ENCODE assay signal across 15 cellular contexts in the genomic region with DNA sequence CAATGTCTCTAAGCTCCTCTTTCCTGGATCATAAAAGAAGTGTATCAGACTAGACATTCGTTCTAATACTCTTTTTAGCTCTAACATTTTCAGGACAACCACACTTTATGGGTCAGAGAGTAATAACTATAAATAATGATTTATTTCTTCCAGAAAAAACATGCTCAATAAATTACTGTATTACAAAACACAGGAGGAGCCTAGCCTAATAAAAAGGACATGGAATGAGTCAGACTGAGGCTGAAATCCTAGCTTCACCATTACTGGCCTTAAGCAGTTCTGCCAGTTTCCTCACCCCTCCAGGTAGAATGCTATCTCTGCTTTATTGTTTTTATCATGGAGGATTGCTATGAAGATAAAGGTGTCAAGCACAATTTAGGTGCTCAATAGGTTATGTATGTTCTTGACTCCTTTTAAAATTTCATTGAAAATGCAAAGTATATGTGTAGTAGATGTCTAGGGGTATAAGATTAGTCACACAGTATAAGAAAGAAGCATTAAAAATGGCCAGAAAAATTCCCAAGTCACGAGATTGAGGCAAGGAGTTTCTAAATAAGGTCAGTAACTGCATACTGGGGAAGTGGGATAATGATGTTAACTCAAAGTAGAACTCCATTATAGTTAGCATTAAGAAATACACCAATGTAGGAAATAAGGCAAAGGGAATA.
DNase-seq lines count a peak whose midpoint lies in the region; ATAC-seq and TF ChIP-seq lines count a peak whose summit lies in the region.
"Had no signal": no experiment of that assay in that cellular context is flagged by ENCODE, and none has a peak within 500 bp of the region (broad histone marks: within the 10 kb centered on the region; RNA-seq: fewer than 3 reads in every experiment).

No MANE protein-coding gene starts in this region.

- TF ChIP-seq EP300 in SK-N-SH (IDR thresholded peaks at IDR 0.05; ENCODE audit: borderline replicate concordance in 1 of 2, low read depth in 1 of 2, low read length in 1 of 2) (peak; percentile 22 to 41; a peak in 2 of 4 replicates), stomach (IDR thresholded peaks at IDR 0.05) (no peak)

- POLR2A ChIA-PET in SK-N-SH (lab: Yijun Ruan, JAX) = no interaction called here

- H3K4me3 ChIP-seq in SK-N-SH (ENCODE audit: low read depth in 2 of 2, low read length in 1 of 2) (no peak overlapping the region), stomach (no peak overlapping the region)

- H3K79me2 ChIP-seq in SK-N-SH (ENCODE audit: insufficient read depth) = no peaks in the 10 kb centered on the region

- no peaks in the 10 kb centered on the region for H4K20me1 ChIP-seq in SK-N-SH (ENCODE audit: insufficient read depth)

- no peaks in the 10 kb centered on the region for H3K9me3 Mint-ChIP-seq in stimulated activated effector memory CD8-positive, alpha-beta T cell treated with anti-CD3 and anti-CD28 coated beads, Interleukin-12 subunit alpha, Interleukin-12 subunit beta, amount 100 ng/mL, for 72 hours
- H3K9me3 Mint-ChIP-seq: activated naive CD8-positive, alpha-beta T cell treated with anti-CD3 and anti-CD28 coated beads, Interleukin-2, amount 10 ng/mL, durations not matched to agents 7 days and 5 days had no signal

- intact Hi-C loops in stomach (cut with DNase I; ENCODE audit: low total_unique reads) = no loop called here

- 17% methylated on average over 2 of the region's 2 CpGs for WGBS in SK-N-SH (ENCODE audit: low lambda C conversion rate)
- WGBS in stomach, 5 donors = 52 to 74% (median 64%) methylated on average over 2 of the region's 2 CpGs

- no peaks in the 10 kb centered on the region for H3K4me1 Mint-ChIP-seq in stimulated activated effector memory CD8-positive, alpha-beta T cell treated with anti-CD3 and anti-CD28 coated beads, Interleukin-12 subunit alpha, Interleukin-12 subunit beta, amount 100 ng/mL, for 72 hours

- TF ChIP-seq POLR2A in stomach (IDR thresholded peaks at IDR 0.05) (no peak), erythroblast (IDR thresholded peaks at IDR 0.05; ENCODE audit: low read length) (no peak)

- CTCF ChIA-PET in SK-N-SH (lab: Yijun Ruan, JAX) = no interaction called here

- TF ChIP-seq RAD21 in SK-N-SH (IDR thresholded peaks at IDR 0.05; ENCODE audit: low read length) = no peak

- TF ChIP-seq CTCF in SK-N-SH (IDR thresholded peaks at IDR 0.05) (no peak), stomach (IDR thresholded peaks at IDR 0.05) (no peak), GM10266 (IDR thresholded peaks at IDR 0.05; ENCODE audit: control insufficient read depth, insufficient read depth, low read depth, missing control alignments) (no peak)

- peak overlapping the region; percentile 1 to 60; a peak in 3 of 4 replicates for H3K27ac ChIP-seq in SK-N-SH (ENCODE audit: low read depth in 2 of 2, low read length in 1 of 2)
- peak overlapping the region in 3 of 5 donors; percentile 18 to 70 (median 32) for H3K27ac ChIP-seq in stomach

- no peak overlapping the region for H3K4me2 ChIP-seq in SK-N-SH

- 0 out of 2 replicates have a peak overlapping the region, but pooled peaks have one; percentile 15 for H2AFZ ChIP-seq in SK-N-SH (ENCODE audit: low read depth)

- H3K9ac ChIP-seq in SK-N-SH = no peak overlapping the region

- no peaks in the 10 kb centered on the region for H3K9me2 ChIP-seq in SK-N-SH

- no peak overlapping the region for H3K4me3 Mint-ChIP-seq in stimulated activated effector memory CD8-positive, alpha-beta T cell treated with anti-CD3 and anti-CD28 coated beads, Interleukin-12 subunit alpha, Interleukin-12 subunit beta, amount 100 ng/mL, for 72 hours
- H3K4me3 Mint-ChIP-seq: activated naive CD8-positive, alpha-beta T cell treated with anti-CD3 and anti-CD28 coated beads, Interleukin-2, amount 10 ng/mL, durations not matched to agents 7 days and 5 days had no signal

- H3K27me3 ChIP-seq in SK-N-SH (ENCODE audit: insufficient read depth) (no peaks in the 10 kb centered on the region), stomach (no peaks in the 10 kb centered on the region)

- DNase-seq in HCEC 1CT = peak; percentile 82
- DNase-seq in SK-N-SH = no peak
- peak; percentile 33 for DNase-seq in fibroblast of the conjunctiva (ENCODE audit: low read depth)
- no peak for DNase-seq in stomach
- no peak for DNase-seq in erythroblast (lab: John Stamatoyannopoulos, UW)
- DNase-seq in stimulated activated effector memory CD8-positive, alpha-beta T cell treated with anti-CD3 and anti-CD28 coated beads, Interleukin-12 subunit alpha, Interleukin-12 subunit beta, amount 100 ng/mL, for 72 hours (ENCODE audit: low spot score in 2 of 2) = no peak
- DNase-seq in GM10266 (ENCODE audit: extremely low spot score) = no peak
- DNase-seq: activated naive CD8-positive, alpha-beta T cell treated with anti-CD3 and anti-CD28 coated beads, Interleukin-2, amount 10 ng/mL, durations not matched to agents 7 days and 5 days; DMS153; midbrain; MV-4-11; NCI-H446 had no signal

- no peaks in the 10 kb centered on the region for H3K9me3 ChIP-seq in SK-N-SH
- no peaks in the 10 kb centered on the region for H3K9me3 ChIP-seq in stomach

- H3K27ac Mint-ChIP-seq in stimulated activated effector memory CD8-positive, alpha-beta T cell treated with anti-CD3 and anti-CD28 coated beads, Interleukin-12 subunit alpha, Interleukin-12 subunit beta, amount 100 ng/mL, for 72 hours = no peak overlapping the region
- H3K27ac Mint-ChIP-seq: activated naive CD8-positive, alpha-beta T cell treated with anti-CD3 and anti-CD28 coated beads, Interleukin-2, amount 10 ng/mL, durations not matched to agents 7 days and 5 days; progenitor cell of endocrine pancreas had no signal

- no peak for ATAC-seq in stimulated activated effector memory CD8-positive, alpha-beta T cell treated with anti-CD3 and anti-CD28 coated beads, Interleukin-12 subunit alpha, Interleukin-12 subunit beta, amount 100 ng/mL, for 72 hours
- ATAC-seq in GM18517 (IDR thresholded peaks at IDR 0.05; ENCODE audit: unreplicated experiment) = no peak
- ATAC-seq: Right ventricle myocardium inferior had no signal

- H3K4me1 ChIP-seq in SK-N-SH (ENCODE audit: control insufficient read depth in 1 of 2, insufficient read depth in 2 of 2, low read depth in 1 of 2, low read length in 1 of 2) (peaks cover 0 to 50% of the 10 kb centered on the region in 2 experiments; a peak in 3 of 4 replicates), stomach (peaks cover 0 to 40% (median 14%) of the 10 kb centered on the region in 4 donors)

- H3K36me3 Mint-ChIP-seq in stimulated activated effector memory CD8-positive, alpha-beta T cell treated with anti-CD3 and anti-CD28 coated beads, Interleukin-12 subunit alpha, Interleukin-12 subunit beta, amount 100 ng/mL, for 72 hours = no peaks in the 10 kb centered on the region
- H3K36me3 Mint-ChIP-seq: activated naive CD8-positive, alpha-beta T cell treated with anti-CD3 and anti-CD28 coated beads, Interleukin-2, amount 10 ng/mL, durations not matched to agents 7 days and 5 days had no signal

- peaks cover 23% of the 10 kb centered on the region for H3F3A ChIP-seq in SK-N-SH (replicated peaks; ENCODE audit: insufficient read depth)

- H3K36me3 ChIP-seq in SK-N-SH (replicated peaks in 1 of 2; ENCODE audit: control insufficient read depth in 1 of 2, insufficient read depth in 2 of 2, low read length in 1 of 2) (no peaks in the 10 kb centered on the region), stomach (no peaks in the 10 kb centered on the region)

TF ChIP-seq in SK-N-SH, 30 proteins besides CTCF, POLR2A, EP300 and RAD21:
- TF ChIP-seq RXRA (IDR thresholded peaks at IDR 0.05; ENCODE audit: borderline replicate concordance, low read depth) = 0 out of 2 replicates have a peak, but pooled peaks have one; percentile 26
- TF ChIP-seq, protein P1, sequence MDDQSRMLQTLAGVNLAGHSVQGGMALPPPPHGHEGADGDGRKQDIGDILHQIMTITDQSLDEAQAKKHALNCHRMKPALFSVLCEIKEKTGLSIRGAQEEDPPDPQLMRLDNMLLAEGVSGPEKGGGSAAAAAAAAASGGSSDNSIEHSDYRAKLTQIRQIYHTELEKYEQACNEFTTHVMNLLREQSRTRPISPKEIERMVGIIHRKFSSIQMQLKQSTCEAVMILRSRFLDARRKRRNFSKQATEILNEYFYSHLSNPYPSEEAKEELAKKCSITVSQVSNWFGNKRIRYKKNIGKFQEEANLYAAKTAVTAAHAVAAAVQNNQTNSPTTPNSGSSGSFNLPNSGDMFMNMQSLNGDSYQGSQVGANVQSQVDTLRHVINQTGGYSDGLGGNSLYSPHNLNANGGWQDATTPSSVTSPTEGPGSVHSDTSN (IDR thresholded peaks at IDR 0.05) = peak; percentile 33; the same call in 1 of the 2 replicates
- TF ChIP-seq NFIC (IDR thresholded peaks at IDR 0.05; ENCODE audit: borderline replicate concordance) = peak; percentile 28; the same call in 1 of the 2 replicates
- TF ChIP-seq FOSL2 (IDR thresholded peaks at IDR 0.05; ENCODE audit: borderline replicate concordance, low read depth) = peak; percentile 67
- TF ChIP-seq TCF12 (IDR thresholded peaks at IDR 0.05) = peak; percentile 58; the same call in 1 of the 2 replicates
- no peak for TF ChIP-seq GATA2 (CRISPR knock-in tag; IDR thresholded peaks at IDR 0.05)
- TF ChIP-seq JUND (IDR thresholded peaks at IDR 0.05) = peak; percentile 30; the same call in 1 of the 2 replicates
- TF ChIP-seq SIN3A (IDR thresholded peaks at IDR 0.05; ENCODE audit: borderline replicate concordance, low read depth, low read length) = no peak
- TF ChIP-seq, protein P2, sequence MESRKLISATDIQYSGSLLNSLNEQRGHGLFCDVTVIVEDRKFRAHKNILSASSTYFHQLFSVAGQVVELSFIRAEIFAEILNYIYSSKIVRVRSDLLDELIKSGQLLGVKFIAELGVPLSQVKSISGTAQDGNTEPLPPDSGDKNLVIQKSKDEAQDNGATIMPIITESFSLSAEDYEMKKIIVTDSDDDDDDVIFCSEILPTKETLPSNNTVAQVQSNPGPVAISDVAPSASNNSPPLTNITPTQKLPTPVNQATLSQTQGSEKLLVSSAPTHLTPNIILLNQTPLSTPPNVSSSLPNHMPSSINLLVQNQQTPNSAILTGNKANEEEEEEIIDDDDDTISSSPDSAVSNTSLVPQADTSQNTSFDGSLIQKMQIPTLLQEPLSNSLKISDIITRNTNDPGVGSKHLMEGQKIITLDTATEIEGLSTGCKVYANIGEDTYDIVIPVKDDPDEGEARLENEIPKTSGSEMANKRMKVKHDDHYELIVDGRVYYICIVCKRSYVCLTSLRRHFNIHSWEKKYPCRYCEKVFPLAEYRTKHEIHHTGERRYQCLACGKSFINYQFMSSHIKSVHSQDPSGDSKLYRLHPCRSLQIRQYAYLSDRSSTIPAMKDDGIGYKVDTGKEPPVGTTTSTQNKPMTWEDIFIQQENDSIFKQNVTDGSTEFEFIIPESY (IDR thresholded peaks at IDR 0.05; ENCODE audit: borderline replicate concordance, low read depth) = no peak

Comparison
In these comparisons a context has a peak if more than half of its experiments do, and no peak if none do; other contexts are left out.
1. DNase-seq: peak in HCEC 1CT (single experiment) and fibroblast of the conjunctiva (single experiment); none in SK-N-SH (single experiment), stomach (single experiment), erythroblast (0 of 2), stimulated activated effector memory CD8-positive, alpha-beta T cell treated with anti-CD3 and anti-CD28 coated beads, Interleukin-12 subunit alpha, Interleukin-12 subunit beta, amount 100 ng/mL, for 72 hours (0 of 2) and GM10266 (single experiment).